8 cellular contexts compared by ENCODE assay signal in the genomic region with DNA sequence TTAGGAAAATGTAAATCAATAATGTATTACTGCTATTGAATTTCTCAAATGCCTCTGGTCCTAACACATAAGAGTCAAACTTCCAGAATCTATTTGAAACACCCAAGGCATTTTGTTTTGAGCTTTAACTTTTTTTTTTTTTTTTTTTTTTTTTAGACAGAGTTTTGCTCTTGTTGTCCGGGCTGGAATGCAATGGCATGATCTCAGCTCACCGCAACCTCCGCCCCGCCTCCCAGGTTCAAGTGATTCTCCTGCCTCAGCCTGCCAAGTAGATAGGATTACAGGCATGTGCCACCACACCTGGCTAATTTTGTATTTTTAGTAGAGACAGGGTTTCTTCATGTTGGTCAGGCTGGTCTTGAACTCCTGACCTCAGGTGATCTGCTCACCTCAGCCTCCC.
DNase-seq lines count a peak whose midpoint lies in the region; ATAC-seq and TF ChIP-seq lines count a peak whose summit lies in the region.
"Not testable (repeated sequence)": the region's sequence is repeated elsewhere in the genome, so short reads cannot be mapped to it uniquely, and the experiment has no call there.

No MANE protein-coding gene starts in this region.

- ATAC-seq in gastroesophageal sphincter, result not testable (repeated sequence)
- ATAC-seq in left lung, result peak; percentile 63

- intact Hi-C loops in adrenal gland (cut with DNase I); left lung (cut with DNase I); prostate gland (cut with DNase I); thyroid gland (cut with DNase I): not testable (repeated sequence)

- 75 to 82% (median 80%) methylated on average over 4 of the region's 4 CpGs for WGBS in adrenal gland, 4 donors
- WGBS in gastroesophageal sphincter (ENCODE audit: low coverage in 1 of 2), 2 donors, result no CpG with 5 or more reads among the region's 4 CpGs
- 34% methylated on average over 4 of the region's 4 CpGs for WGBS in prostate gland
- 29 to 40% methylated on average over 4 of the region's 4 CpGs for WGBS in thyroid gland, 2 donors

- not testable (repeated sequence) for H3K9me3 ChIP-seq in adrenal gland (replicated peaks in 1 of 3); gastroesophageal sphincter; left lung; prostate gland; thyroid gland

- not testable (repeated sequence) for TF ChIP-seq CTCF in adrenal gland (IDR thresholded peaks at IDR 0.05); choroid plexus epithelial cell (conservative IDR thresholded peaks at IDR 0.05; ENCODE audit: low read depth, low read length); gastroesophageal sphincter (IDR thresholded peaks at IDR 0.05); left lung (IDR thresholded peaks at IDR 0.05); prostate gland (IDR thresholded peaks at IDR 0.05); thyroid gland (IDR thresholded peaks at IDR 0.05)

- not testable (repeated sequence) for H3K36me3 ChIP-seq in adrenal gland (replicated peaks in 1 of 2); gastroesophageal sphincter; left lung; prostate gland; thyroid gland

- peak overlapping the region; percentile 42 to 83 (median 75) for H3K27ac ChIP-seq in adrenal gland
- H3K27ac ChIP-seq in gastroesophageal sphincter, result peak overlapping the region; percentile 27 to 81 (median 76)
- H3K27ac ChIP-seq in left lung, result peak overlapping the region in 1 of 2 donors; percentile 78
- peak overlapping the region; percentile 78 for H3K27ac ChIP-seq in prostate gland
- H3K27ac ChIP-seq in thyroid gland, result peak overlapping the region; percentile 94 to 99 (median 94)

- not testable (repeated sequence) for TF ChIP-seq EP300 in gastroesophageal sphincter (IDR thresholded peaks at IDR 0.05)

- H3K27me3 ChIP-seq in adrenal gland; gastroesophageal sphincter; left lung; prostate gland (replicated peaks; ENCODE audit: insufficient read depth); thyroid gland: not testable (repeated sequence)

- not testable (repeated sequence) for H3K4me3 ChIP-seq in adrenal gland; choroid plexus epithelial cell (ENCODE audit: low read depth, low read length); gastroesophageal sphincter; left lung; prostate gland; thyroid gland (replicated peaks in 1 of 3)

- DNase-seq in DMS53 (lab: John Stamatoyannopoulos, UW), result peak; percentile 10
- DNase-seq in NCI-H2196 (lab: John Stamatoyannopoulos, UW; ENCODE audit: unreplicated experiment), result peak; percentile 48
- peak in 1 of 7 donors; percentile 19 for DNase-seq in adrenal gland
- DNase-seq in choroid plexus epithelial cell (ENCODE audit: low read depth), result peak; percentile 81
- DNase-seq in left lung, result peak; percentile 73 to 84
- peak; percentile 52 for DNase-seq in prostate gland (ENCODE audit: low spot score)
- peak; percentile 94 to 95 for DNase-seq in thyroid gland

- TF ChIP-seq POLR2A in adrenal gland (IDR thresholded peaks at IDR 0.05); gastroesophageal sphincter (IDR thresholded peaks at IDR 0.05); prostate gland (IDR thresholded peaks at IDR 0.05); thyroid gland (IDR thresholded peaks at IDR 0.05): not testable (repeated sequence)

- H3K4me1 ChIP-seq in adrenal gland (replicated peaks in 1 of 2) (peaks cover 27 to 42% of the 10 kb centered on the region in 2 donors), gastroesophageal sphincter (peaks cover 6 to 31% (median 13%) of the 10 kb centered on the region in 3 donors), left lung (peaks cover 11 to 12% of the 10 kb centered on the region in 2 donors), thyroid gland (peaks cover 58 to 83% of the 10 kb centered on the region in 2 donors)
- H3K4me1 ChIP-seq in prostate gland (replicated peaks), result not testable (repeated sequence)
